ENCODE assay signal across 8 cellular contexts in the genomic region with DNA sequence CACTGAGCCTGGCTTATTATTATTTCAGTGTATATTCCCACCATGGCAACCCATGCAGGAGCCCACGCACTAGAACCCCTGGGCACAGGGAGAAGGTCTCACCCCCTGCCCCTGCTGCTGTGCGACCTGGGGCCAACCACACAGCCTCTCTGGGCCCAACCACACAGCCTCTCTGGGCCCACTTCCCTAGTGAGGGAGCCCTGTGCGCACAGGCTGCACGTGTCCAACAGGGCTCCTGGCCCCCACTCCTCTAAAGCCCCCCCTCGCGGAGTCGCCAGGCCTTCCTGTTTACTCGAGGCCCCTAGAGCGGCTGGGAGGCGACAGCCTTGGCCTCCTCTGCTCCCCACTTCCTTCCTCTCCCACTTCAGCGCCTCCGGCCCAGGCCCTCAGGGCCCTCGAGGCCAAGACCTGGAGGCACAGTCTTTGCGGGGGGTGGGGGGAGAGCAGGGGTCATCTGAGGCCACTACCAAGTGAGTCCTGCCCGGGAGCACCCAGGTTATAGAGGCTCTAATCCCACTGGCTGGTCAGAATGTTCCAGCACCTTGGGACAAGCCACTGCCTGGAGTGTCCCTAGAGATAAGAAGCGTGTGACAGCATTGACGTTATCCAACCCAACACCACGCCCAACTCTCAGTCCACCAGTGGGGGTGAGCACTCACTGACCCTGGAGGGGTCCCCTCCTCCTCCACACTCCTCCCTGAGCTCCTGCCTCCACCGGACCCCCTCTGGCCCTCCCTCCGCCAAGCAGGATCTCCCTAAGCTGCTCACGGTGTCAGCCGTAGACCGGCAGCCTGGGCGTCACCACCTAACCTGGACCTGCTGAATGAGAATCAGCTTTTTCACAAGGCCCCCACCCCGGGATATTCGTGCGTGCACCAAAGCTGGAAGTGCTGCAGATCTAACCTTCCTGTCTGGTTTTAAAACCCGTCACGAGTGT. TPM values are rescaled to one million over a fixed set of nuclear protein-coding genes. Genes with fewer than 3 reads are reported as not detected.
A peak's percentile ranks its signal among the peaks of the same experiment; 100 is the strongest.
DNase-seq lines count a peak whose midpoint lies in the region; ATAC-seq and TF ChIP-seq lines count a peak whose summit lies in the region.

No MANE protein-coding gene starts in this region.

- H3K27ac ChIP-seq in left lung = peak overlapping the region; percentile 75 to 78

- H3K36me3 Mint-ChIP-seq in stimulated activated naive B cell treated with anti-CD40 and anti-IgM and Interleukin-4, amounts not matched to agents 10 μg/mL and 1 μg/mL and 100 μg/mL, for 72 hours = no peaks in the 10 kb centered on the region

- peak overlapping the region; percentile 46 to 50 for H3K4me3 Mint-ChIP-seq in stimulated activated naive B cell treated with anti-CD40 and anti-IgM and Interleukin-4, amounts not matched to agents 10 μg/mL and 1 μg/mL and 100 μg/mL, for 72 hours

- ATAC-seq in left lung (peak; percentile 85), GM21360 (IDR thresholded peaks at IDR 0.05; ENCODE audit: unreplicated experiment) (no peak)
- ATAC-seq in stimulated activated naive B cell treated with anti-CD40 and anti-IgM and Interleukin-4, amounts not matched to agents 10 μg/mL and 1 μg/mL and 100 μg/mL, for 72 hours (replicated peaks) = peak; percentile 50 to 58

- no peaks in the 10 kb centered on the region for H3K27me3 ChIP-seq in left lung

- TF ChIP-seq CTCF in left lung (IDR thresholded peaks at IDR 0.05) = no peak

- peak overlapping the region; percentile 96 for H3K27ac Mint-ChIP-seq in stimulated activated naive B cell treated with anti-CD40 and anti-IgM and Interleukin-4, amounts not matched to agents 10 μg/mL and 1 μg/mL and 100 μg/mL, for 72 hours

- DNase-seq in NOMO-1 treated with dmso at 0.1 percent for 144 hours (lab: John Stamatoyannopoulos, UW; ENCODE audit: unreplicated experiment) (peak; percentile 89), left lung (peak; percentile 91), NCI-H187 treated with DMSO at 0.1 percent for 48 hours (lab: John Stamatoyannopoulos, UW) (no peak), NCI-H146 treated with DMSO at 0.1 percent for 48 hours (lab: John Stamatoyannopoulos, UW; ENCODE audit: unreplicated experiment) (no peak), NCI-H446 (lab: John Stamatoyannopoulos, UW) (no peak)
- peak; percentile 24 for DNase-seq in activated gamma-delta T cell treated with anti-CD3 and anti-CD28 coated beads, Interleukin-2, amount 50 U/mL, for 16 hours (ENCODE audit: low read depth)
- DNase-seq in stimulated activated naive B cell treated with anti-CD40 and anti-IgM and Interleukin-4, amounts not matched to agents 10 μg/mL and 1 μg/mL and 100 μg/mL, for 72 hours = peak; percentile 42

- peaks cover 42 to 62% of the 10 kb centered on the region in 2 donors for H3K4me1 Mint-ChIP-seq in stimulated activated naive B cell treated with anti-CD40 and anti-IgM and Interleukin-4, amounts not matched to agents 10 μg/mL and 1 μg/mL and 100 μg/mL, for 72 hours

- no peaks in the 10 kb centered on the region for H3K9me3 Mint-ChIP-seq in stimulated activated naive B cell treated with anti-CD40 and anti-IgM and Interleukin-4, amounts not matched to agents 10 μg/mL and 1 μg/mL and 100 μg/mL, for 72 hours

- H3K9me3 ChIP-seq in left lung = no peaks in the 10 kb centered on the region

- H3K4me1 ChIP-seq in left lung = peaks cover 24 to 84% of the 10 kb centered on the region in 2 donors

- H3K27me3 Mint-ChIP-seq in stimulated activated naive B cell treated with anti-CD40 and anti-IgM and Interleukin-4, amounts not matched to agents 10 μg/mL and 1 μg/mL and 100 μg/mL, for 72 hours = no peaks in the 10 kb centered on the region

- intact Hi-C loops in left lung (cut with DNase I) = no loop called here

- H3K36me3 ChIP-seq in left lung = peaks cover 0 to 2% of the 10 kb centered on the region in 2 donors

- H3K4me3 ChIP-seq in left lung = no peak overlapping the region

RNA-seq across cellular contexts. Expression of a gene that starts 7.9 kb away (rescaled TPM):
- 100 to 1,000 TPM; 173 to 354 TPM for total RNA-seq in left lung

RNA-seq across cellular contexts. Expression of a gene that starts 15.1 kb away (rescaled TPM):
- total RNA-seq in left lung = 100 to 1,000 TPM; 111 to 264 TPM

RNA-seq across cellular contexts. Expression of a gene that starts 37.1 kb away (rescaled TPM):
- 10 to 100 TPM; 43.5 to 57.0 TPM for total RNA-seq in left lung

RNA-seq across cellular contexts. Expression of a gene that starts 54.5 kb away (rescaled TPM):
- 10 to 100 TPM; 62.5 to 89.9 TPM for total RNA-seq in left lung

RNA-seq across cellular contexts. Expression of a gene that starts 59.7 kb away (rescaled TPM):
- 10 to 100 TPM; 59.3 to 97.4 TPM for total RNA-seq in left lung

Comparison
In these comparisons a context has a peak if more than half of its experiments do, and no peak if none do; other contexts are left out.
1. DNase-seq: peak in NOMO-1 treated with dmso at 0.1 percent for 144 hours (single experiment), activated gamma-delta T cell treated with anti-CD3 and anti-CD28 coated beads, Interleukin-2, amount 50 U/mL, for 16 hours (single experiment), left lung (2 of 2) and stimulated activated naive B cell treated with anti-CD40 and anti-IgM and Interleukin-4, amounts not matched to agents 10 μg/mL and 1 μg/mL and 100 μg/mL, for 72 hours (single experiment); none in NCI-H187 treated with DMSO at 0.1 percent for 48 hours (single experiment), NCI-H146 treated with DMSO at 0.1 percent for 48 hours (single experiment) and NCI-H446 (0 of 2).